16 cellular contexts compared by ENCODE assay signal in genomic region chr17:45088741-45089140, GRCh38. TPM values are rescaled to one million over a fixed set of nuclear protein-coding genes. Genes with fewer than 3 reads are reported as not detected.
A peak's percentile ranks its signal among the peaks of the same experiment; 100 is the strongest.
DNase-seq lines count a peak whose midpoint lies in the region; ATAC-seq lines count a peak whose summit lies in the region.
"Had no signal": no experiment of that assay in that cellular context is flagged by ENCODE, and none has a peak within 500 bp of the region (broad histone marks: within the 10 kb centered on the region; RNA-seq: fewer than 3 reads in every experiment).

No MANE protein-coding gene starts in this region.

- H3K4me3 Mint-ChIP-seq in activated T-helper 1 cell treated with anti-CD3 and anti-CD28 coated beads, Interleukin-12 subunit alpha, Interleukin-12 subunit beta, Interleukin-2, Interleukin-4 antibody, amounts not matched to agents 30 ng/mL and 10 ng/mL and 1 ng/mL, durations not matched to agents 14 hours and 24 hours and 36 hours, result no peak overlapping the region
- H3K4me3 Mint-ChIP-seq: activated T-cell treated with anti-CD3 and anti-CD28 coated beads, Interleukin-2, amount 50 U/mL, for 24 hours; CD8-positive, alpha-beta T cell; central memory CD8-positive, alpha-beta T cell; effector memory CD8-positive, alpha-beta T cell; mesothelial cell of epicardium had no signal

- H3K4me1 ChIP-seq in GM23248 (ENCODE audit: insufficient read depth) (peaks cover 49% of the 10 kb centered on the region), adipocyte (ENCODE audit: control insufficient read depth, insufficient read depth, low read length) (peaks cover 63% of the 10 kb centered on the region), mesenchymal stem cell (ENCODE audit: control insufficient read depth, insufficient read depth, low read depth, low read length) (peaks cover 32% of the 10 kb centered on the region)

- 87 to 91% methylated on average over 3 of the region's 3 CpGs for WGBS in GM23248 (ENCODE audit: low coverage in 1 of 2, low lambda C conversion rate in 2 of 2, missing lambda C conversion rate in 2 of 2), 2 experiments
- WGBS in mesenchymal stem cell, result 98% methylated on average over 3 of the region's 3 CpGs

- H3K9me3 Mint-ChIP-seq in activated T-helper 1 cell treated with anti-CD3 and anti-CD28 coated beads, Interleukin-12 subunit alpha, Interleukin-12 subunit beta, Interleukin-2, Interleukin-4 antibody, amounts not matched to agents 30 ng/mL and 10 ng/mL and 1 ng/mL, durations not matched to agents 14 hours and 24 hours and 36 hours, result no peaks in the 10 kb centered on the region
- H3K9me3 Mint-ChIP-seq: activated T-cell treated with anti-CD3 and anti-CD28 coated beads, Interleukin-2, amount 50 U/mL, for 24 hours; CD8-positive, alpha-beta T cell; central memory CD8-positive, alpha-beta T cell; effector memory CD8-positive, alpha-beta T cell; mesothelial cell of epicardium had no signal

- no peak overlapping the region for H2BK120ac ChIP-seq in mesenchymal stem cell (ENCODE audit: low read depth, low read length)

- peaks cover 14% of the 10 kb centered on the region for H3K79me1 ChIP-seq in mesenchymal stem cell (replicated peaks; ENCODE audit: low read length, poor library complexity, severe bottlenecking)

- H3K9me2 ChIP-seq in GM23248 (ENCODE audit: insufficient read depth), result no peaks in the 10 kb centered on the region

- H3K4ac ChIP-seq in mesenchymal stem cell (ENCODE audit: low read depth in 1 of 2, low read length in 2 of 2), result no peak overlapping the region

- H3K27ac Mint-ChIP-seq in activated T-helper 1 cell treated with anti-CD3 and anti-CD28 coated beads, Interleukin-12 subunit alpha, Interleukin-12 subunit beta, Interleukin-2, Interleukin-4 antibody, amounts not matched to agents 30 ng/mL and 10 ng/mL and 1 ng/mL, durations not matched to agents 14 hours and 24 hours and 36 hours, result no peak overlapping the region
- H3K27ac Mint-ChIP-seq: activated T-cell treated with anti-CD3 and anti-CD28 coated beads, Interleukin-2, amount 50 U/mL, for 24 hours; CD8-positive, alpha-beta T cell; effector memory CD8-positive, alpha-beta T cell; mesothelial cell of epicardium had no signal

- H4K8ac ChIP-seq in mesenchymal stem cell (ENCODE audit: low read length), result no peak overlapping the region

- no peak overlapping the region for H2BK5ac ChIP-seq in mesenchymal stem cell (ENCODE audit: low read depth, low read length, poor library complexity, severe bottlenecking)

- H3K4me2 ChIP-seq in GM23248 (ENCODE audit: unreplicated experiment), result no peak overlapping the region
- no peak overlapping the region for H3K4me2 ChIP-seq in mesenchymal stem cell (ENCODE audit: low read length, poor library complexity, severe bottlenecking)
- H3K4me2 ChIP-seq: hepatocyte had no signal

- no peak overlapping the region for H3K14ac ChIP-seq in mesenchymal stem cell (ENCODE audit: low read length in 2 of 2)

- no peak overlapping the region for H2BK12ac ChIP-seq in mesenchymal stem cell (ENCODE audit: low read length in 2 of 2)

- no peak overlapping the region for H2BK15ac ChIP-seq in mesenchymal stem cell (ENCODE audit: low read depth, poor library complexity, severe bottlenecking)

- H3K27ac ChIP-seq in GM23248 (0 out of 2 replicates have a peak overlapping the region, but pooled peaks have one; percentile 12), mesenchymal stem cell (ENCODE audit: low read length, poor library complexity, severe bottlenecking) (peak overlapping the region; percentile 2)

- no peaks in the 10 kb centered on the region for H4K20me1 ChIP-seq in GM23248 (ENCODE audit: insufficient read depth)

- H3K18ac ChIP-seq in mesenchymal stem cell (ENCODE audit: low read depth in 1 of 2, low read length in 2 of 2), result no peak overlapping the region

- H3K36me3 ChIP-seq in GM23248 (ENCODE audit: low read depth) (peaks cover 63% of the 10 kb centered on the region), adipocyte (ENCODE audit: control insufficient read depth, insufficient read depth, low read length, severe bottlenecking) (peaks cover 79% of the 10 kb centered on the region), mesenchymal stem cell (ENCODE audit: control insufficient read depth in 1 of 2, insufficient read depth in 2 of 2, low read depth in 1 of 2, low read length in 2 of 2) (peaks cover 54 to 79% of the 10 kb centered on the region in 2 experiments)

- H3K23ac ChIP-seq in mesenchymal stem cell (ENCODE audit: low read length in 2 of 2), result no peak overlapping the region

- no peaks in the 10 kb centered on the region for H3K27me3 Mint-ChIP-seq in activated T-helper 1 cell treated with anti-CD3 and anti-CD28 coated beads, Interleukin-12 subunit alpha, Interleukin-12 subunit beta, Interleukin-2, Interleukin-4 antibody, amounts not matched to agents 30 ng/mL and 10 ng/mL and 1 ng/mL, durations not matched to agents 14 hours and 24 hours and 36 hours (ENCODE audit: insufficient read depth)
- H3K27me3 Mint-ChIP-seq: activated T-cell treated with anti-CD3 and anti-CD28 coated beads, Interleukin-2, amount 50 U/mL, for 24 hours; central memory CD8-positive, alpha-beta T cell; effector memory CD8-positive, alpha-beta T cell had no signal

- no peaks in the 10 kb centered on the region for H3K4me1 Mint-ChIP-seq in activated T-helper 1 cell treated with anti-CD3 and anti-CD28 coated beads, Interleukin-12 subunit alpha, Interleukin-12 subunit beta, Interleukin-2, Interleukin-4 antibody, amounts not matched to agents 30 ng/mL and 10 ng/mL and 1 ng/mL, durations not matched to agents 14 hours and 24 hours and 36 hours (ENCODE audit: low read depth)
- H3K4me1 Mint-ChIP-seq: central memory CD8-positive, alpha-beta T cell; mesothelial cell of epicardium had no signal

- peaks cover 75% of the 10 kb centered on the region for H3F3A ChIP-seq in GM23248 (ENCODE audit: insufficient read depth)

- no peak for DNase-seq in GM23248
- no peak for DNase-seq in adipocyte (ENCODE audit: low read depth)
- no peak for DNase-seq in mesenchymal stem cell
- DNase-seq in activated T-helper 1 cell treated with anti-CD3 and anti-CD28 coated beads, Interleukin-12 subunit alpha, Interleukin-12 subunit beta, Interleukin-2, Interleukin-4 antibody, amounts not matched to agents 30 ng/mL and 10 ng/mL and 1 ng/mL, durations not matched to agents 14 hours and 24 hours and 36 hours (ENCODE audit: low spot score), result no peak
- DNase-seq in left lobe of liver (ENCODE audit: low spot score), result no peak
- DNase-seq: activated T-cell treated with anti-CD3 and anti-CD28 coated beads, Interleukin-2, amount 50 U/mL, for 24 hours; CD8-positive, alpha-beta T cell; effector memory CD8-positive, alpha-beta T cell; EL; kidney; NCI-H1105; retina had no signal

- H3K9me3 ChIP-seq in GM23248 (ENCODE audit: low read depth), result no peaks in the 10 kb centered on the region
- no peaks in the 10 kb centered on the region for H3K9me3 ChIP-seq in adipocyte (ENCODE audit: control insufficient read depth, low read length)
- no peaks in the 10 kb centered on the region for H3K9me3 ChIP-seq in mesenchymal stem cell (ENCODE audit: control insufficient read depth, low read length)

- H3K4me3 ChIP-seq in GM23248 (no peak overlapping the region), adipocyte (ENCODE audit: low read length) (no peak overlapping the region), mesenchymal stem cell (ENCODE audit: insufficient read depth in 1 of 2, low read depth in 1 of 2, low read length in 2 of 2) (no peak overlapping the region)
- H3K4me3 ChIP-seq: hepatocyte had no signal

- H2AK5ac ChIP-seq in mesenchymal stem cell (ENCODE audit: low read length, severe bottlenecking), result peak overlapping the region; percentile 11

- H3K36me3 Mint-ChIP-seq in activated T-helper 1 cell treated with anti-CD3 and anti-CD28 coated beads, Interleukin-12 subunit alpha, Interleukin-12 subunit beta, Interleukin-2, Interleukin-4 antibody, amounts not matched to agents 30 ng/mL and 10 ng/mL and 1 ng/mL, durations not matched to agents 14 hours and 24 hours and 36 hours (ENCODE audit: low read depth), result peaks cover 35% of the 10 kb centered on the region

- no peak overlapping the region for H3K9ac ChIP-seq in GM23248
- peak overlapping the region; percentile 77 for H3K9ac ChIP-seq in adipocyte (ENCODE audit: low read length)
- no peak overlapping the region for H3K9ac ChIP-seq in mesenchymal stem cell (ENCODE audit: low read length)

- H3K27me3 ChIP-seq in GM23248 (replicated peaks; ENCODE audit: insufficient read depth) (no peaks in the 10 kb centered on the region), adipocyte (replicated peaks; ENCODE audit: control insufficient read depth, insufficient read depth, low read length) (no peaks in the 10 kb centered on the region), mesenchymal stem cell (ENCODE audit: control insufficient read depth in 1 of 2, insufficient read depth in 1 of 2, low read length in 2 of 2) (no peaks in the 10 kb centered on the region)
- H3K27me3 ChIP-seq: hepatocyte had no signal

- intact Hi-C loops in activated T-helper 1 cell treated with anti-CD3 and anti-CD28 coated beads, Interleukin-12 subunit alpha, Interleukin-12 subunit beta, Interleukin-2, Interleukin-4 antibody, amounts not matched to agents 30 ng/mL and 10 ng/mL and 1 ng/mL, durations not matched to agents 14 hours and 24 hours and 36 hours (cut with micrococcal nuclease), result no loop called here

- no peak overlapping the region for H4K91ac ChIP-seq in mesenchymal stem cell (ENCODE audit: low read length)

- peaks cover 53% of the 10 kb centered on the region for H3K79me2 ChIP-seq in GM23248 (ENCODE audit: insufficient read depth)

- in situ Hi-C loops in GM23248 (cut with MboI), result no loop called here

- H2AFZ ChIP-seq in GM23248, result no peak overlapping the region
- H2AFZ ChIP-seq in mesenchymal stem cell (ENCODE audit: low read depth, low read length), result no peak overlapping the region
- H2AFZ ChIP-seq: hepatocyte had no signal

- no peak for ATAC-seq in GM18520 (IDR thresholded peaks at IDR 0.05; ENCODE audit: unreplicated experiment)
- no peak for ATAC-seq in left lobe of liver
- ATAC-seq: CD8-positive, alpha-beta T cell; effector memory CD8-positive, alpha-beta T cell had no signal

RNA-seq across cellular contexts. Expression of gene NMT1, which starts 27.6 kb away (rescaled TPM):
- total RNA-seq in GM23248 (2014; rRNA removed; shearing (Covaris generic)), result 59.4 and 61.8 TPM in 2 replicates
- 95.7 and 96.1 TPM in 2 replicates for polyA plus RNA-seq in GM23248 (2016; fragmentation: Nextera tagmentation; extraction: Ambion mirVana)
- 118 TPM for polyA plus RNA-seq in mesenchymal stem cell (2013, experiment 1 of 2)
- polyA plus RNA-seq in mesenchymal stem cell (2013, experiment 2 of 2), result 123 TPM
- 168 and 173 TPM in 2 replicates for total RNA-seq in activated T-helper 1 cell treated with anti-CD3 and anti-CD28 coated beads, Interleukin-12 subunit alpha, Interleukin-12 subunit beta, Interleukin-2, Interleukin-4 antibody, amounts not matched to agents 30 ng/mL and 10 ng/mL and 1 ng/mL, durations not matched to agents 14 hours and 24 hours and 36 hours
- 77.0 TPM for total RNA-seq in left lobe of liver

RNA-seq across cellular contexts. Expression of gene DCAKD, which starts 37.3 kb away (rescaled TPM):
- total RNA-seq in GM23248 (2014; rRNA removed; shearing (Covaris generic)), result 37.1 and 45.8 TPM in 2 replicates
- polyA plus RNA-seq in GM23248 (2016; fragmentation: Nextera tagmentation; extraction: Ambion mirVana), result 24.8 and 28.0 TPM in 2 replicates
- 21.4 TPM for polyA plus RNA-seq in mesenchymal stem cell (2013, experiment 1 of 2)
- 21.3 TPM for polyA plus RNA-seq in mesenchymal stem cell (2013, experiment 2 of 2)
- 24.0 and 24.9 TPM in 2 replicates for total RNA-seq in activated T-helper 1 cell treated with anti-CD3 and anti-CD28 coated beads, Interleukin-12 subunit alpha, Interleukin-12 subunit beta, Interleukin-2, Interleukin-4 antibody, amounts not matched to agents 30 ng/mL and 10 ng/mL and 1 ng/mL, durations not matched to agents 14 hours and 24 hours and 36 hours
- 19.3 TPM for total RNA-seq in left lobe of liver

RNA-seq across cellular contexts. Expression of gene PLCD3, which starts 43.6 kb away (rescaled TPM):
- total RNA-seq in GM23248 (2014; rRNA removed; shearing (Covaris generic)), result 30.2 and 48.3 TPM in 2 replicates
- polyA plus RNA-seq in GM23248 (2016; fragmentation: Nextera tagmentation; extraction: Ambion mirVana), result 17.1 and 19.7 TPM in 2 replicates
- 63.5 TPM for polyA plus RNA-seq in mesenchymal stem cell (2013, experiment 1 of 2)
- polyA plus RNA-seq in mesenchymal stem cell (2013, experiment 2 of 2), result 58.4 TPM
- total RNA-seq in activated T-helper 1 cell treated with anti-CD3 and anti-CD28 coated beads, Interleukin-12 subunit alpha, Interleukin-12 subunit beta, Interleukin-2, Interleukin-4 antibody, amounts not matched to agents 30 ng/mL and 10 ng/mL and 1 ng/mL, durations not matched to agents 14 hours and 24 hours and 36 hours, result 2.4 and 4.3 TPM in 2 replicates
- 3.4 TPM for total RNA-seq in left lobe of liver

RNA-seq across cellular contexts. Expression of gene ACBD4, which starts 46.7 kb away (rescaled TPM):
- total RNA-seq in GM23248 (2014; rRNA removed; shearing (Covaris generic)), result 2.1 and 2.9 TPM in 2 replicates
- polyA plus RNA-seq in GM23248 (2016; fragmentation: Nextera tagmentation; extraction: Ambion mirVana), result 4.3 and 4.6 TPM in 2 replicates
- 3.8 TPM for polyA plus RNA-seq in mesenchymal stem cell (2013, experiment 1 of 2)
- polyA plus RNA-seq in mesenchymal stem cell (2013, experiment 2 of 2), result 4.1 TPM
- total RNA-seq in activated T-helper 1 cell treated with anti-CD3 and anti-CD28 coated beads, Interleukin-12 subunit alpha, Interleukin-12 subunit beta, Interleukin-2, Interleukin-4 antibody, amounts not matched to agents 30 ng/mL and 10 ng/mL and 1 ng/mL, durations not matched to agents 14 hours and 24 hours and 36 hours, result 11.3 and 12.5 TPM in 2 replicates
- total RNA-seq in left lobe of liver, result 90.3 TPM

RNA-seq across cellular contexts. Expression of gene HEXIM1, which starts 59.5 kb away (rescaled TPM):
- total RNA-seq in GM23248 (2014; rRNA removed; shearing (Covaris generic)), result 11.6 and 16.2 TPM in 2 replicates
- 9.5 and 10.6 TPM in 2 replicates for polyA plus RNA-seq in GM23248 (2016; fragmentation: Nextera tagmentation; extraction: Ambion mirVana)
- 23.8 TPM for polyA plus RNA-seq in mesenchymal stem cell (2013, experiment 1 of 2)
- 23.7 TPM for polyA plus RNA-seq in mesenchymal stem cell (2013, experiment 2 of 2)
- total RNA-seq in activated T-helper 1 cell treated with anti-CD3 and anti-CD28 coated beads, Interleukin-12 subunit alpha, Interleukin-12 subunit beta, Interleukin-2, Interleukin-4 antibody, amounts not matched to agents 30 ng/mL and 10 ng/mL and 1 ng/mL, durations not matched to agents 14 hours and 24 hours and 36 hours, result 65.9 and 67.9 TPM in 2 replicates
- total RNA-seq in left lobe of liver, result 29.3 TPM
